In genomic region chr18:51070545-51070944, GRCh38 we compare ENCODE assay signal across 16 cellular contexts. TPM values are rescaled to one million over a fixed set of nuclear protein-coding genes. Genes with fewer than 3 reads are reported as not detected.
A peak's percentile ranks its signal among the peaks of the same experiment; 100 is the strongest.
DNase-seq lines count a peak whose midpoint lies in the region; ATAC-seq and TF ChIP-seq lines count a peak whose summit lies in the region.
"Had no signal": no experiment of that assay in that cellular context is flagged by ENCODE, and none has a peak within 500 bp of the region (broad histone marks: within the 10 kb centered on the region; RNA-seq: fewer than 3 reads in every experiment).

No MANE protein-coding gene starts in this region.

- no peak overlapping the region for H3K4me3 Mint-ChIP-seq in activated CD4-positive, alpha-beta memory T cell treated with anti-CD3 and anti-CD28 coated beads, Interleukin-2, amount 10 ng/mL, durations not matched to agents 7 days and 5 days
- H3K4me3 Mint-ChIP-seq: activated naive CD4-positive, alpha-beta T cell treated with anti-CD3 and anti-CD28 coated beads, Interleukin-2, amount 50 U/mL, for 24 hours; naive B cell had no signal

- no peaks in the 10 kb centered on the region for H3F3A ChIP-seq in PC-3 (ENCODE audit: low read length, unreplicated experiment)

- H3K79me2 ChIP-seq in PC-3 (ENCODE audit: low read length) (no peaks in the 10 kb centered on the region), fibroblast of lung (ENCODE audit: control insufficient read depth, insufficient read depth, low read length) (peaks cover 25% of the 10 kb centered on the region)

- H3K36me3 Mint-ChIP-seq in activated CD4-positive, alpha-beta memory T cell treated with anti-CD3 and anti-CD28 coated beads, Interleukin-2, amount 10 ng/mL, durations not matched to agents 7 days and 5 days (ENCODE audit: low read depth), result peaks cover 55% of the 10 kb centered on the region

- ATAC-seq in PC-3, result peak; percentile 73

- no peaks in the 10 kb centered on the region for H3K27me3 ChIP-seq in PC-3 (ENCODE audit: low read length)
- no peaks in the 10 kb centered on the region for H3K27me3 ChIP-seq in fibroblast of lung (ENCODE audit: control insufficient read depth, insufficient read depth, low read length)

- H3K9me3 ChIP-seq in PC-3 (ENCODE audit: low read length) (no peaks in the 10 kb centered on the region), fibroblast of lung (ENCODE audit: control insufficient read depth, insufficient read depth, low read depth, low read length) (no peaks in the 10 kb centered on the region)

- H3K9me2 ChIP-seq in PC-3 (replicated peaks; ENCODE audit: low read length), result no peaks in the 10 kb centered on the region

- DNase-seq in EL (peak; percentile 89), PC-3 (peak; percentile 48), fibroblast of lung (ENCODE audit: low read depth in 2 of 2) (peak; percentile 89 to 92), retinal pigment epithelial cell (ENCODE audit: low read depth) (peak; percentile 31), GM20000 (ENCODE audit: low spot score) (no peak), posterior vena cava (ENCODE audit: low spot score) (no peak)
- DNase-seq in activated CD4-positive, alpha-beta memory T cell treated with anti-CD3 and anti-CD28 coated beads, Interleukin-2, amount 10 ng/mL, durations not matched to agents 7 days and 5 days, result no peak
- DNase-seq in stimulated activated naive CD4-positive, alpha-beta T cell (lab: John Stamatoyannopoulos, UW), result no peak
- DNase-seq: activated CD4-positive, alpha-beta T cell treated with anti-CD3 and anti-CD28 coated beads for 4 hours; effector memory CD4-positive, alpha-beta T cell; naive B cell; NCI-H69; stimulated activated CD4-positive, alpha-beta T cell treated with anti-CD3 and anti-CD28 coated beads, Interleukin-12 subunit alpha, Interleukin-12 subunit beta, amount 100 ng/mL, for 4 hours; stimulated activated CD8-positive, alpha-beta memory T cell treated with anti-CD3 and anti-CD28 coated beads, Interleukin-4, amount 100 ng/mL, for 48 hours had no signal

- H3K4me2 ChIP-seq in PC-3 (ENCODE audit: low read length) (no peak overlapping the region), fibroblast of lung (ENCODE audit: extremely low read depth, insufficient read depth, low read length) (no peak overlapping the region)

- BruUV-seq in PC-3 (replicated peaks; lab: Mats Ljungman, UMichigan), result no TSS peak

- no peak overlapping the region for H3K9ac ChIP-seq in PC-3 (ENCODE audit: low read length)
- H3K9ac ChIP-seq in fibroblast of lung (ENCODE audit: insufficient read depth, low read length), result no peak overlapping the region

- H3K27ac ChIP-seq in PC-3 (ENCODE audit: low read length) (no peak overlapping the region), fibroblast of lung (ENCODE audit: insufficient read depth, low read length) (no peak overlapping the region)
- H3K27ac ChIP-seq: SK-N-MC had no signal

- no peaks in the 10 kb centered on the region for H3K27me3 Mint-ChIP-seq in activated CD4-positive, alpha-beta memory T cell treated with anti-CD3 and anti-CD28 coated beads, Interleukin-2, amount 10 ng/mL, durations not matched to agents 7 days and 5 days
- H3K27me3 Mint-ChIP-seq: activated naive CD4-positive, alpha-beta T cell treated with anti-CD3 and anti-CD28 coated beads, Interleukin-2, amount 50 U/mL, for 24 hours; naive B cell had no signal

- POLR2A ChIA-PET in PC-3 (lab: Charles Lee; ENCODE audit: unreplicated experiment), result no interaction called here
- POLR2A ChIA-PET in activated CD4-positive, alpha-beta memory T cell treated with anti-CD3 and anti-CD28 coated beads, Interleukin-2, amount 10 ng/mL, durations not matched to agents 7 days and 5 days (lab: Charles Lee), result no interaction called here

- intact Hi-C loops in PC-3 (cut with micrococcal nuclease), result no loop called here
- intact Hi-C loops in posterior vena cava (cut with DNase I), result no loop called here

- H4K20me1 ChIP-seq in PC-3 (ENCODE audit: low read length), result no peaks in the 10 kb centered on the region
- H4K20me1 ChIP-seq in fibroblast of lung (ENCODE audit: control insufficient read depth, extremely low read depth, insufficient read depth, low read length), result no peaks in the 10 kb centered on the region

- H3K9me3 Mint-ChIP-seq in activated CD4-positive, alpha-beta memory T cell treated with anti-CD3 and anti-CD28 coated beads, Interleukin-2, amount 10 ng/mL, durations not matched to agents 7 days and 5 days, result no peaks in the 10 kb centered on the region
- H3K9me3 Mint-ChIP-seq: activated naive CD4-positive, alpha-beta T cell treated with anti-CD3 and anti-CD28 coated beads, Interleukin-2, amount 50 U/mL, for 24 hours; naive B cell had no signal

- no peak for TF ChIP-seq CTCF in PC-3 (conservative IDR thresholded peaks at IDR 0.05; ENCODE audit: low read depth, low read length)
- no peak for TF ChIP-seq CTCF in fibroblast of lung (conservative IDR thresholded peaks at IDR 0.05 in 1 of 2, IDR thresholded peaks at IDR 0.05 in 1 of 2; ENCODE audit: low read depth in 1 of 2, low read length in 2 of 2)
- no peak for TF ChIP-seq CTCF in retinal pigment epithelial cell (conservative IDR thresholded peaks at IDR 0.05; ENCODE audit: low read depth, low read length)
- TF ChIP-seq CTCF in GM20000 (IDR thresholded peaks at IDR 0.05; ENCODE audit: extremely low read depth, missing control alignments), result no peak

- H3K4me3 ChIP-seq in PC-3 (ENCODE audit: low read length) (no peak overlapping the region), fibroblast of lung (replicated peaks in 1 of 4; ENCODE audit: control extremely low read depth in 1 of 4, insufficient read depth in 1 of 4, low read depth in 3 of 4, low read length in 4 of 4) (no peak overlapping the region), retinal pigment epithelial cell (ENCODE audit: low read length) (no peak overlapping the region)
- H3K4me3 ChIP-seq: SK-N-MC had no signal

- CTCF ChIA-PET in PC-3 (lab: Charles Lee), result interaction anchor here (0.5 kb wide), 1 partner anchor 247 kb away, joined by 3 read pairs; no protein-coding TSS in a partner anchor
- CTCF ChIA-PET in activated CD4-positive, alpha-beta memory T cell treated with anti-CD3 and anti-CD28 coated beads, Interleukin-2, amount 10 ng/mL, durations not matched to agents 7 days and 5 days (lab: Charles Lee), result no interaction called here

- H2AFZ ChIP-seq in PC-3 (ENCODE audit: low read length), result no peak overlapping the region
- no peak overlapping the region for H2AFZ ChIP-seq in fibroblast of lung (ENCODE audit: low read length)

- no peak overlapping the region for H3K27ac Mint-ChIP-seq in activated CD4-positive, alpha-beta memory T cell treated with anti-CD3 and anti-CD28 coated beads, Interleukin-2, amount 10 ng/mL, durations not matched to agents 7 days and 5 days

- H3K36me3 ChIP-seq in PC-3 (ENCODE audit: low read depth, low read length) (no peaks in the 10 kb centered on the region), fibroblast of lung (ENCODE audit: control insufficient read depth, insufficient read depth, low read length) (no peaks in the 10 kb centered on the region)

- H3K4me1 ChIP-seq in PC-3 (ENCODE audit: insufficient read depth, low read length), result peaks cover 16% of the 10 kb centered on the region
- H3K4me1 ChIP-seq in fibroblast of lung (ENCODE audit: control insufficient read depth, extremely low read depth, insufficient read depth, low read length), result peaks cover 10% of the 10 kb centered on the region

- H3K4me1 Mint-ChIP-seq in activated CD4-positive, alpha-beta memory T cell treated with anti-CD3 and anti-CD28 coated beads, Interleukin-2, amount 10 ng/mL, durations not matched to agents 7 days and 5 days, result peaks cover 15% of the 10 kb centered on the region

RNA-seq across cellular contexts. Expression of gene SMAD4, which starts 40.5 kb away (rescaled TPM):
- total RNA-seq in PC-3 (2014; rRNA removed) (19.7 and 42.8 TPM in 2 replicates), fibroblast of lung (49.8 and 71.5 TPM in 2 replicates), posterior vena cava (100 to 1,000 TPM; 104 to 122 TPM)
- 108 and 161 TPM in 2 replicates for polyA plus RNA-seq in fibroblast of lung
- 49.9 and 65.3 TPM in 2 replicates for polyA plus RNA-seq in fibroblast of lung (2012)
- 115 and 239 TPM in 2 replicates for polyA minus RNA-seq in fibroblast of lung (ENCODE audit: low replicate concordance)
- total RNA-seq in activated CD4-positive, alpha-beta memory T cell treated with anti-CD3 and anti-CD28 coated beads, Interleukin-2, amount 10 ng/mL, durations not matched to agents 7 days and 5 days, result 10 to 100 TPM; 80.3 to 83.8 TPM

Comparison
In these comparisons a context has a peak if more than half of its experiments do, and no peak if none do; other contexts are left out.
1. DNase-seq: peak in EL (single experiment), PC-3 (single experiment), fibroblast of lung (2 of 2) and retinal pigment epithelial cell (single experiment); none in activated CD4-positive, alpha-beta memory T cell treated with anti-CD3 and anti-CD28 coated beads, Interleukin-2, amount 10 ng/mL, durations not matched to agents 7 days and 5 days (single experiment), stimulated activated naive CD4-positive, alpha-beta T cell (0 of 6), GM20000 (single experiment) and posterior vena cava (single experiment).